10 cellular contexts compared by ENCODE assay signal in genomic region chr5:157652377-157652692, GRCh38. TPM values are rescaled to one million over a fixed set of nuclear protein-coding genes. Genes with fewer than 3 reads are reported as not detected.
DNase-seq lines count a peak whose midpoint lies in the region; ATAC-seq and TF ChIP-seq lines count a peak whose summit lies in the region.
"Had no signal": no experiment of that assay in that cellular context is flagged by ENCODE, and none has a peak within 500 bp of the region (broad histone marks: within the 10 kb centered on the region; RNA-seq: fewer than 3 reads in every experiment).

TSS of gene SOX30 (minus strand) at chr5:157652438. CDS start at chr5:157652078, 360 bp downstream.

- peaks cover 22% of the 10 kb centered on the region for H3K36me3 Mint-ChIP-seq in activated CD8-positive, alpha-beta T cell treated with anti-CD3 and anti-CD28 coated beads, Interleukin-2, amount 10 ng/mL, durations not matched to agents 7 days and 5 days (ENCODE audit: low read depth)

- TF ChIP-seq POLR2A in gastroesophageal sphincter (IDR thresholded peaks at IDR 0.05) (no peak), GM18505 (IDR thresholded peaks at IDR 0.05; ENCODE audit: borderline replicate concordance, extremely low read depth, insufficient read depth, insufficient read length) (no peak)

- H3K9ac ChIP-seq in skeletal muscle satellite cell (ENCODE audit: low read depth, low read length), result no peak within 1 kb of the TSS

- H3K4me3 ChIP-seq in GM12864 (ENCODE audit: low read depth, low read length) (peak within 1 kb of the TSS; percentile 34), gastroesophageal sphincter (peak within 1 kb of the TSS; percentile 29 to 60), skeletal muscle satellite cell (ENCODE audit: low read length) (peak within 1 kb of the TSS; percentile 35)

- H3K4me1 Mint-ChIP-seq in activated CD8-positive, alpha-beta T cell treated with anti-CD3 and anti-CD28 coated beads, Interleukin-2, amount 10 ng/mL, durations not matched to agents 7 days and 5 days (ENCODE audit: low read depth), result peaks cover 16% of the 10 kb centered on the region

- peak within 1 kb of the TSS; percentile 69 for H3K4me3 Mint-ChIP-seq in activated CD8-positive, alpha-beta T cell treated with anti-CD3 and anti-CD28 coated beads, Interleukin-2, amount 10 ng/mL, durations not matched to agents 7 days and 5 days

- H3K9me3 ChIP-seq in gastroesophageal sphincter (peaks cover 0 to under 1% (median 0%) of the 10 kb centered on the region in 3 donors), skeletal muscle satellite cell (replicated peaks; ENCODE audit: low read length) (peaks cover 8% of the 10 kb centered on the region)

- DNase-seq in GM12864 (ENCODE audit: low read depth), result no peak
- no peak for DNase-seq in activated CD8-positive, alpha-beta T cell treated with anti-CD3 and anti-CD28 coated beads, Interleukin-2, amount 10 ng/mL, durations not matched to agents 7 days and 5 days
- no peak for DNase-seq in D341Med (ENCODE audit: low spot score)
- no peak for DNase-seq in NCI-H2029 treated with DMSO at 0.1 percent for 48 hours (lab: John Stamatoyannopoulos, UW)
- DNase-seq: kidney glomerular epithelial cell had no signal

- peak within 1 kb of the TSS; percentile 48 for H3K4me2 ChIP-seq in skeletal muscle satellite cell (ENCODE audit: low read length)

- peaks cover 2% of the 10 kb centered on the region for H3K27me3 Mint-ChIP-seq in activated CD8-positive, alpha-beta T cell treated with anti-CD3 and anti-CD28 coated beads, Interleukin-2, amount 10 ng/mL, durations not matched to agents 7 days and 5 days (ENCODE audit: low read depth)

- WGBS in gastroesophageal sphincter (ENCODE audit: low coverage in 1 of 2), 2 donors, result 100% methylated on average over 1 to 2 of the region's 15 CpGs

- H3K27ac ChIP-seq in gastroesophageal sphincter, result peak within 1 kb of the TSS in 1 of 4 donors; percentile 74

- no peaks in the 10 kb centered on the region for H3K27me3 ChIP-seq in gastroesophageal sphincter
- H3K27me3 ChIP-seq in skeletal muscle satellite cell (ENCODE audit: control insufficient read depth, insufficient read depth, low read length), result no peaks in the 10 kb centered on the region

- CTCF ChIA-PET in activated CD8-positive, alpha-beta T cell treated with anti-CD3 and anti-CD28 coated beads, Interleukin-2, amount 10 ng/mL, durations not matched to agents 7 days and 5 days (lab: Charles Lee), result interaction anchor here (2.0 to 2.3 kb wide), 2 partner anchors 35 to 91 kb away, joined by 6 to 7 read pairs; no protein-coding TSS in a partner anchor

- no peak for ATAC-seq in activated CD8-positive, alpha-beta T cell treated with anti-CD3 and anti-CD28 coated beads, Interleukin-2, amount 10 ng/mL, durations not matched to agents 7 days and 5 days
- ATAC-seq in gastroesophageal sphincter (no peak), GM18505 (IDR thresholded peaks at IDR 0.05; ENCODE audit: unreplicated experiment) (no peak), GM21576 (IDR thresholded peaks at IDR 0.05; ENCODE audit: unreplicated experiment) (no peak)

- H3K9me3 Mint-ChIP-seq in activated CD8-positive, alpha-beta T cell treated with anti-CD3 and anti-CD28 coated beads, Interleukin-2, amount 10 ng/mL, durations not matched to agents 7 days and 5 days (ENCODE audit: insufficient read depth), result peaks cover 39% of the 10 kb centered on the region

- H3K36me3 ChIP-seq in gastroesophageal sphincter (no peaks in the 10 kb centered on the region), skeletal muscle satellite cell (ENCODE audit: insufficient read depth, low read length) (no peaks in the 10 kb centered on the region)

- POLR2A ChIA-PET in activated CD8-positive, alpha-beta T cell treated with anti-CD3 and anti-CD28 coated beads, Interleukin-2, amount 10 ng/mL, durations not matched to agents 7 days and 5 days (lab: Charles Lee), result no interaction called here

- TF ChIP-seq EP300 in gastroesophageal sphincter (IDR thresholded peaks at IDR 0.05), result no peak

- peak within 1 kb of the TSS; percentile 77 for H3K27ac Mint-ChIP-seq in activated CD8-positive, alpha-beta T cell treated with anti-CD3 and anti-CD28 coated beads, Interleukin-2, amount 10 ng/mL, durations not matched to agents 7 days and 5 days

- H3K4me1 ChIP-seq in gastroesophageal sphincter, result peaks cover 0 to 13% (median 0%) of the 10 kb centered on the region in 3 donors
- H3K4me1 ChIP-seq in skeletal muscle satellite cell (ENCODE audit: control insufficient read depth, insufficient read depth, low read length), result peaks cover 16% of the 10 kb centered on the region

- TF ChIP-seq CTCF in GM12864 (IDR thresholded peaks at IDR 0.05; ENCODE audit: low read depth, low read length, missing control alignments) (no peak), gastroesophageal sphincter (IDR thresholded peaks at IDR 0.05) (no peak)

RNA-seq across cellular contexts. Expression of gene SOX30, which starts in this region (rescaled TPM):
- under 1 TPM; 0.10 to 0.11 TPM for total RNA-seq in activated CD8-positive, alpha-beta T cell treated with anti-CD3 and anti-CD28 coated beads, Interleukin-2, amount 10 ng/mL, durations not matched to agents 7 days and 5 days
- under 1 TPM in 2 of 4 donors, not detected in 2; 0.16 to 0.19 TPM for total RNA-seq in gastroesophageal sphincter
- total RNA-seq in skeletal muscle satellite cell (2012; rRNA removed), result under 0.01 TPM in 1 of 2 replicates, not detected in the other
- total RNA-seq: SK-MEL-5 had no signal
